15 cellular contexts compared by ENCODE assay signal in genomic region chr12:121678721-121679300, GRCh38. TPM values are rescaled to one million over a fixed set of nuclear protein-coding genes. Genes with fewer than 3 reads are reported as not detected.
A peak's percentile ranks its signal among the peaks of the same experiment; 100 is the strongest.
DNase-seq lines count a peak whose midpoint lies in the region; ATAC-seq, FAIRE-seq and TF ChIP-seq lines count a peak whose summit lies in the region.
"Had no signal": no experiment of that assay in that cellular context is flagged by ENCODE, and none has a peak within 500 bp of the region (broad histone marks: within the 10 kb centered on the region; RNA-seq: fewer than 3 reads in every experiment).

No MANE protein-coding gene starts in this region.

- no peak for ATAC-seq in stimulated activated naive CD8-positive, alpha-beta T cell treated with anti-CD3 and anti-CD28 coated beads, Interleukin-15, Interleukin-2, amounts not matched to agents 100 U/mL and 50 U/mL, for 24 hours
- peak; percentile 34 for ATAC-seq in activated CD8-positive, alpha-beta T cell treated with anti-CD3 and anti-CD28 coated beads for 36 hours
- ATAC-seq in HG02870 (IDR thresholded peaks at IDR 0.05; ENCODE audit: unreplicated experiment) (no peak), T-cell (replicated peaks in 1 of 4) (no peak)
- ATAC-seq: PC-3 had no signal

- no peak overlapping the region for H3K4me3 ChIP-seq in kidney (ENCODE audit: low read length in 2 of 2)
- H3K4me3 ChIP-seq: lung had no signal

- no peak overlapping the region for H3K9ac ChIP-seq in kidney (ENCODE audit: low read length in 2 of 2)

- no peak overlapping the region for H3K27ac ChIP-seq in kidney (ENCODE audit: low read depth in 2 of 2, low read length in 2 of 2)

- intact Hi-C loops in activated CD8-positive, alpha-beta T cell treated with anti-CD3 and anti-CD28 coated beads for 36 hours (cut with micrococcal nuclease) = no loop called here
- intact Hi-C loops in kidney (cut with DNase I) = loop anchor here (10.0 kb wide), 1 partner anchor 124 kb away; no protein-coding TSS in a partner anchor

- no peak overlapping the region for H3K4me3 Mint-ChIP-seq in stimulated activated naive CD8-positive, alpha-beta T cell treated with anti-CD3 and anti-CD28 coated beads, Interleukin-15, Interleukin-2, amounts not matched to agents 100 ng/mL and 50 ng/mL, for 24 hours
- no peak overlapping the region for H3K4me3 Mint-ChIP-seq in activated CD8-positive, alpha-beta T cell treated with anti-CD3 and anti-CD28 coated beads for 36 hours
- H3K4me3 Mint-ChIP-seq in T-cell = no peak overlapping the region

- POLR2A ChIA-PET in activated CD8-positive, alpha-beta T cell treated with anti-CD3 and anti-CD28 coated beads for 36 hours (lab: Charles Lee) = interaction anchor here (0.7 to 0.9 kb wide), 2 partner anchors 9 to 10 kb away, joined by 3 read pairs; partner anchors contain the start of gene MORN3
- POLR2A ChIA-PET in T-cell (lab: Charles Lee) = interaction anchor here (0.5 to 0.7 kb wide), 2 partner anchors 127 to 278 kb away, joined by 7 to 9 read pairs; no protein-coding TSS in a partner anchor

- no peaks in the 10 kb centered on the region for H3K4me1 ChIP-seq in kidney (ENCODE audit: control insufficient read depth in 1 of 2, insufficient read depth in 1 of 2, low read depth in 1 of 2, low read length in 2 of 2)

- H3K4me1 Mint-ChIP-seq in stimulated activated naive CD8-positive, alpha-beta T cell treated with anti-CD3 and anti-CD28 coated beads, Interleukin-15, Interleukin-2, amounts not matched to agents 100 ng/mL and 50 ng/mL, for 24 hours (ENCODE audit: low read depth) = peaks cover 6% of the 10 kb centered on the region
- peaks cover 10% of the 10 kb centered on the region for H3K4me1 Mint-ChIP-seq in activated CD8-positive, alpha-beta T cell treated with anti-CD3 and anti-CD28 coated beads for 36 hours (ENCODE audit: low read depth)
- peaks cover 4 to 11% (median 6%) of the 10 kb centered on the region in 3 donors for H3K4me1 Mint-ChIP-seq in T-cell

- no peaks in the 10 kb centered on the region for H3K9me3 ChIP-seq in kidney (ENCODE audit: control insufficient read depth in 1 of 2, low read length in 2 of 2)

- no peak for DNase-seq in stimulated activated naive CD8-positive, alpha-beta T cell treated with anti-CD3 and anti-CD28 coated beads, Interleukin-15, Interleukin-2, amounts not matched to agents 100 U/mL and 50 U/mL, for 24 hours
- peak; percentile 30 for DNase-seq in activated CD8-positive, alpha-beta T cell treated with anti-CD3 and anti-CD28 coated beads for 36 hours
- DNase-seq in left kidney (ENCODE audit: low read depth, low spot score) = peak; percentile 47
- no peak for DNase-seq in T-cell
- no peak for DNase-seq in kidney
- DNase-seq in iPS-NIHi7 (ENCODE audit: extremely low spot score) = no peak
- DNase-seq: dermis blood vessel endothelial cell; KG1; NCI-H1694; NCI-H526; PC-3; stimulated activated naive CD4-positive, alpha-beta T cell treated with Interleukin-2 at 50 U/mL for 16 hours had no signal

- peak overlapping the region; percentile 46 for H3K27ac Mint-ChIP-seq in stimulated activated naive CD8-positive, alpha-beta T cell treated with anti-CD3 and anti-CD28 coated beads, Interleukin-15, Interleukin-2, amounts not matched to agents 100 ng/mL and 50 ng/mL, for 24 hours
- H3K27ac Mint-ChIP-seq in activated CD8-positive, alpha-beta T cell treated with anti-CD3 and anti-CD28 coated beads for 36 hours = peak overlapping the region; percentile 56
- H3K27ac Mint-ChIP-seq in T-cell = no peak overlapping the region

- no peaks in the 10 kb centered on the region for H3K36me3 ChIP-seq in kidney (ENCODE audit: control insufficient read depth in 1 of 2, insufficient read depth in 2 of 2, low read length in 2 of 2)

- no peak for FAIRE-seq in kidney (lab: Jason Lieb, UNC)

- no peaks in the 10 kb centered on the region for H3K27me3 Mint-ChIP-seq in stimulated activated naive CD8-positive, alpha-beta T cell treated with anti-CD3 and anti-CD28 coated beads, Interleukin-15, Interleukin-2, amounts not matched to agents 100 ng/mL and 50 ng/mL, for 24 hours
- H3K27me3 Mint-ChIP-seq in activated CD8-positive, alpha-beta T cell treated with anti-CD3 and anti-CD28 coated beads for 36 hours = no peaks in the 10 kb centered on the region
- H3K27me3 Mint-ChIP-seq in T-cell = no peaks in the 10 kb centered on the region

- H3K9me3 Mint-ChIP-seq in stimulated activated naive CD8-positive, alpha-beta T cell treated with anti-CD3 and anti-CD28 coated beads, Interleukin-15, Interleukin-2, amounts not matched to agents 100 ng/mL and 50 ng/mL, for 24 hours = no peaks in the 10 kb centered on the region
- no peaks in the 10 kb centered on the region for H3K9me3 Mint-ChIP-seq in activated CD8-positive, alpha-beta T cell treated with anti-CD3 and anti-CD28 coated beads for 36 hours
- no peaks in the 10 kb centered on the region for H3K9me3 Mint-ChIP-seq in T-cell

- TF ChIP-seq CTCF in activated CD8-positive, alpha-beta T cell treated with anti-CD3 and anti-CD28 coated beads for 36 hours (IDR thresholded peaks at IDR 0.05) = no peak
- no peak for TF ChIP-seq CTCF in kidney (IDR thresholded peaks at IDR 0.05; ENCODE audit: borderline replicate concordance, extremely low read depth, insufficient read depth)

- CTCF ChIA-PET in activated CD8-positive, alpha-beta T cell treated with anti-CD3 and anti-CD28 coated beads for 36 hours (lab: Charles Lee) = interaction anchor here (1.4 to 1.9 kb wide), 3 partner anchors 10 to 126 kb away, joined by 6 to 9 read pairs (median 8); partner anchors contain the start of genes MORN3 and RHOF
- CTCF ChIA-PET in T-cell (lab: Charles Lee) = interaction anchor here in 1 of 2 donors (0.5 to 1.3 kb wide), 3 partner anchors 54 to 126 kb away, joined by 3 to 4 read pairs (median 4); no protein-coding TSS in a partner anchor

- H3K36me3 Mint-ChIP-seq in stimulated activated naive CD8-positive, alpha-beta T cell treated with anti-CD3 and anti-CD28 coated beads, Interleukin-15, Interleukin-2, amounts not matched to agents 100 ng/mL and 50 ng/mL, for 24 hours (ENCODE audit: low read depth) = no peaks in the 10 kb centered on the region
- H3K36me3 Mint-ChIP-seq in activated CD8-positive, alpha-beta T cell treated with anti-CD3 and anti-CD28 coated beads for 36 hours (ENCODE audit: low read depth) = no peaks in the 10 kb centered on the region
- no peaks in the 10 kb centered on the region for H3K36me3 Mint-ChIP-seq in T-cell

RNA-seq across cellular contexts. Expression of gene MORN3, which starts 9.4 kb away (rescaled TPM):
- total RNA-seq in activated CD8-positive, alpha-beta T cell treated with anti-CD3 and anti-CD28 coated beads for 36 hours = 1 to 10 TPM in 1 of 2 experiments, under 1 TPM in 1; 0.51 to 1.1 TPM
- 10 to 100 TPM in 2 of 5 donors, 1 to 10 TPM in 3; 3.9 to 17.6 (median 8.3) TPM for total RNA-seq in T-cell
- total RNA-seq in kidney = 1.9 TPM
- polyA plus RNA-seq in kidney (ENCODE audit: insufficient read depth, low read depth, low replicate concordance) = 1.5 TPM
- total RNA-seq: dermis blood vessel endothelial cell had no signal

RNA-seq across cellular contexts. Expression of gene TMEM120B, which starts 33.7 kb away (rescaled TPM):
- total RNA-seq in activated CD8-positive, alpha-beta T cell treated with anti-CD3 and anti-CD28 coated beads for 36 hours = 10 to 100 TPM; 11.7 to 12.7 TPM
- 10 to 100 TPM in 3 of 5 donors, 1 to 10 TPM in 2; 7.9 to 11.1 (median 10.3) TPM for total RNA-seq in T-cell
- total RNA-seq in kidney = 14.2 TPM
- 9.0 TPM for polyA plus RNA-seq in kidney (ENCODE audit: insufficient read depth, low read depth, low replicate concordance)

RNA-seq across cellular contexts. Expression of gene ORAI1, which starts 52.5 kb away (rescaled TPM):
- total RNA-seq in activated CD8-positive, alpha-beta T cell treated with anti-CD3 and anti-CD28 coated beads for 36 hours = 10 to 100 TPM; 37.0 to 38.1 TPM
- total RNA-seq in T-cell (10 to 100 TPM; 38.9 to 76.5 (median 59.0) TPM), kidney (16.5 TPM)
- polyA plus RNA-seq in kidney (ENCODE audit: insufficient read depth, low read depth, low replicate concordance) = 18.2 TPM

Comparison
In these comparisons a context has a peak if more than half of its experiments do, and no peak if none do; other contexts are left out.
1. H3K27ac Mint-ChIP-seq: peak in stimulated activated naive CD8-positive, alpha-beta T cell treated with anti-CD3 and anti-CD28 coated beads, Interleukin-15, Interleukin-2, amounts not matched to agents 100 ng/mL and 50 ng/mL, for 24 hours (single experiment) and activated CD8-positive, alpha-beta T cell treated with anti-CD3 and anti-CD28 coated beads for 36 hours (single experiment); none in T-cell (0 of 2).
2. DNase-seq: peak in activated CD8-positive, alpha-beta T cell treated with anti-CD3 and anti-CD28 coated beads for 36 hours (single experiment) and left kidney (single experiment); none in stimulated activated naive CD8-positive, alpha-beta T cell treated with anti-CD3 and anti-CD28 coated beads, Interleukin-15, Interleukin-2, amounts not matched to agents 100 U/mL and 50 U/mL, for 24 hours (single experiment), T-cell (0 of 34), kidney (single experiment) and iPS-NIHi7 (single experiment).